In genomic region chr10:29692121-29692539, GRCh38 we compare ENCODE assay signal across 10 cellular contexts. TPM values are rescaled to one million over a fixed set of nuclear protein-coding genes. Genes with fewer than 3 reads are reported as not detected.
DNase-seq lines count a peak whose midpoint lies in the region; ATAC-seq, FAIRE-seq and TF ChIP-seq lines count a peak whose summit lies in the region.
"Had no signal": no experiment of that assay in that cellular context is flagged by ENCODE, and none has a peak within 500 bp of the region (broad histone marks: within the 10 kb centered on the region; RNA-seq: fewer than 3 reads in every experiment).

No MANE protein-coding gene starts in this region.

- H4K20me1 ChIP-seq in PC-3 (ENCODE audit: low read length): peaks cover 10% of the 10 kb centered on the region; the same call in 1 of the 2 replicates
- H4K20me1 ChIP-seq in H1 (replicated peaks in 1 of 2; ENCODE audit: control insufficient read depth in 1 of 2, insufficient read depth in 2 of 2, low read length in 2 of 2): no peaks in the 10 kb centered on the region

- H3K4me1 ChIP-seq in PC-3 (ENCODE audit: insufficient read depth, low read length) (peaks cover 37% of the 10 kb centered on the region), H1 (replicated peaks in 1 of 4; ENCODE audit: control insufficient read depth in 3 of 4, insufficient read depth in 4 of 4, low read length in 3 of 4) (peaks cover 4 to 15% (median 12%) of the 10 kb centered on the region in 4 experiments; a peak in 5 of 7 replicates), left lung (peaks cover 13 to 52% of the 10 kb centered on the region in 2 donors), tibial artery (peaks cover 0 to 77% (median 26%) of the 10 kb centered on the region in 4 donors)

- POLR2A ChIA-PET in PC-3 (lab: Charles Lee; ENCODE audit: unreplicated experiment) (interaction anchor here (0.6 kb wide), 1 partner anchor 31 kb away, joined by 3 read pairs; no protein-coding TSS in a partner anchor), H1 (lab: Charles Lee; ENCODE audit: partially characterized antibody) (interaction anchor here (1.3 kb wide), 1 partner anchor 44 kb away, joined by 3 read pairs; no protein-coding TSS in a partner anchor)

- TF ChIP-seq RAD21 in H1 (IDR thresholded peaks at IDR 0.05 in 1 of 2, conservative IDR thresholded peaks at IDR 0.05 in 1 of 2; ENCODE audit: low read depth in 2 of 2, low read length in 2 of 2): no peak

- no peak overlapping the region for H2BK120ac ChIP-seq in H1 (replicated peaks; ENCODE audit: low read depth, low read length)

- no peak overlapping the region for H3K56ac ChIP-seq in H1 (replicated peaks; ENCODE audit: insufficient read length, low read depth, low read length)

- no peaks in the 10 kb centered on the region; the same call in 1 of the 2 replicates for H3K79me1 ChIP-seq in H1 (ENCODE audit: low read depth, low read length)

- no peak overlapping the region for H3K4ac ChIP-seq in H1 (replicated peaks; ENCODE audit: insufficient read length, low read depth, low read length)

- no TSS peak for BruUV-seq in PC-3 (replicated peaks; lab: Mats Ljungman, UMichigan)

- no peak for TF ChIP-seq EP300 in H1 (IDR thresholded peaks at IDR 0.05; ENCODE audit: borderline replicate concordance in 1 of 2, low read depth in 2 of 2, low read length in 2 of 2)

- H3K79me2 ChIP-seq in PC-3 (ENCODE audit: low read length) (peaks cover 41% of the 10 kb centered on the region), H1 (ENCODE audit: control insufficient read depth in 1 of 2, insufficient read depth in 2 of 2, low read length in 2 of 2) (peaks cover 0 to 13% of the 10 kb centered on the region in 2 experiments; a peak in 1 of 4 replicates)

- H3K9me3 ChIP-seq in PC-3 (ENCODE audit: low read length) (no peaks in the 10 kb centered on the region), H1 (ENCODE audit: insufficient read depth in 2 of 2, low read depth in 1 of 2, low read length in 1 of 2) (peaks cover 0 to 10% of the 10 kb centered on the region in 2 experiments; a peak in 2 of 4 replicates), left lung (no peaks in the 10 kb centered on the region), tibial artery (no peaks in the 10 kb centered on the region)

- H2AFZ ChIP-seq in PC-3 (ENCODE audit: low read length) (no peak overlapping the region), H1 (ENCODE audit: low read length) (no peak overlapping the region)

- intact Hi-C loops in PC-3 (cut with micrococcal nuclease): no loop called here
- intact Hi-C loops in left lung (cut with DNase I): no loop called here
- intact Hi-C loops in tibial artery (cut with DNase I; ENCODE audit: low total_unique reads): no loop called here

- no peak overlapping the region; the same call in 1 of the 2 replicates for H2BK12ac ChIP-seq in H1 (ENCODE audit: low read depth, low read length)

- H2BK15ac ChIP-seq in H1 (ENCODE audit: low read length): no peak overlapping the region

- H4K91ac ChIP-seq in H1 (replicated peaks; ENCODE audit: insufficient read length, low read length): no peak overlapping the region

- H3K9ac ChIP-seq in PC-3 (ENCODE audit: low read length): no peak overlapping the region
- H3K9ac ChIP-seq in H1 (replicated peaks in 1 of 4; ENCODE audit: extremely low read depth in 1 of 4, low read depth in 3 of 4, low read length in 3 of 4): no peak overlapping the region

- H3K18ac ChIP-seq in H1 (ENCODE audit: extremely low read depth, low read length): no peak overlapping the region

- no peak overlapping the region for H2BK20ac ChIP-seq in H1 (ENCODE audit: low read length)

- H3K4me3 ChIP-seq in PC-3 (ENCODE audit: low read length) (no peak overlapping the region), H1 (ENCODE audit: extremely low read depth in 1 of 4, insufficient read depth in 2 of 4, low read depth in 3 of 4, low read length in 4 of 4) (0 out of 8 replicates have a peak overlapping the region, but pooled peaks of 1 of the 4 experiments have one; percentile 4), left lung (no peak overlapping the region), tibial artery (peak overlapping the region in 1 of 2 donors; percentile 19)

- TF ChIP-seq CTCF in PC-3 (conservative IDR thresholded peaks at IDR 0.05; ENCODE audit: low read depth, low read length): no peak
- no peak for TF ChIP-seq CTCF in H1 (IDR thresholded peaks at IDR 0.05; ENCODE audit: control extremely low read depth in 1 of 3, insufficient read depth in 1 of 3, low read depth in 1 of 3, low read length in 3 of 3)
- TF ChIP-seq CTCF in left lung (IDR thresholded peaks at IDR 0.05): no peak
- TF ChIP-seq CTCF in tibial artery (IDR thresholded peaks at IDR 0.05): no peak

- H3K9me2 ChIP-seq in PC-3 (replicated peaks; ENCODE audit: low read length): no peaks in the 10 kb centered on the region

- peak; percentile 86 for FAIRE-seq in H1 (lab: Jason Lieb, UNC)

- H3K14ac ChIP-seq in H1 (ENCODE audit: insufficient read length): no peak overlapping the region

- CTCF ChIA-PET in PC-3 (lab: Charles Lee) (no interaction called here), H1 (lab: Charles Lee; ENCODE audit: partially characterized antibody) (interaction anchor here (0.7 to 2.6 kb wide), 6 partner anchors 10 to 102 kb away, joined by 3 to 7 read pairs (median 4); no protein-coding TSS in a partner anchor)

- H3K4me2 ChIP-seq in PC-3 (ENCODE audit: low read length): 0 out of 2 replicates have a peak overlapping the region, but pooled peaks have one; percentile 28
- peak overlapping the region; percentile 14 to 19; a peak in 3 of 4 replicates for H3K4me2 ChIP-seq in H1 (ENCODE audit: insufficient read depth in 1 of 2, low read depth in 2 of 2, low read length in 2 of 2)

- H4K8ac ChIP-seq in H1 (ENCODE audit: extremely low read depth, insufficient read depth, low read length): no peak overlapping the region

- H2BK5ac ChIP-seq in H1 (ENCODE audit: low read depth, low read length): peak overlapping the region; percentile 0; the same call in 1 of the 2 replicates

- H3F3A ChIP-seq in PC-3 (ENCODE audit: low read length, unreplicated experiment): no peaks in the 10 kb centered on the region

- ATAC-seq in PC-3 (no peak), left lung (peak; percentile 89), GM21825 (IDR thresholded peaks at IDR 0.05; ENCODE audit: unreplicated experiment) (no peak)

- H3K27ac ChIP-seq in PC-3 (ENCODE audit: low read length): peak overlapping the region; percentile 55
- H3K27ac ChIP-seq in H1 (ENCODE audit: low read depth, low read length): peak overlapping the region; percentile 53
- peak overlapping the region; percentile 63 to 82 for H3K27ac ChIP-seq in left lung
- peak overlapping the region; percentile 61 to 63 for H3K27ac ChIP-seq in tibial artery

- no peak for TF ChIP-seq POLR2A in H1 (IDR thresholded peaks at IDR 0.05; ENCODE audit: control extremely low read depth in 1 of 2, low read depth in 2 of 2, low read length in 2 of 2)

- H3K36me3 ChIP-seq in PC-3 (ENCODE audit: low read depth, low read length) (no peaks in the 10 kb centered on the region), H1 (ENCODE audit: control insufficient read depth in 2 of 4, insufficient read depth in 4 of 4, low read length in 3 of 4) (no peaks in the 10 kb centered on the region; a peak in 1 of 8 replicates), left lung (no peaks in the 10 kb centered on the region), tibial artery (no peaks in the 10 kb centered on the region)

- WGBS in H1 (ENCODE audit: extremely low coverage in 1 of 2, insufficient coverage in 1 of 2, insufficient read length in 1 of 2, insufficient replicate concordance in 2 of 2, low coverage in 1 of 2, low lambda C conversion rate in 2 of 2, missing lambda C conversion rate in 1 of 2), 2 experiments: 54% methylated on average over 5 of the region's 5 CpGs; no CpG with 5 or more reads in 1 of the 2 experiments

- H3K23ac ChIP-seq in H1 (ENCODE audit: insufficient read length): no peak overlapping the region

- no peak for DNase-seq in PC-3
- no peak for DNase-seq in H1 (ENCODE audit: low read depth in 1 of 2, low spot score in 2 of 2)
- DNase-seq in left lung: no peak
- DNase-seq in tibial artery: no peak
- DNase-seq in NCI-H2107 treated with DMSO at 0.1 percent for 48 hours (lab: John Stamatoyannopoulos, UW; ENCODE audit: unreplicated experiment): no peak
- no peak for DNase-seq in stimulated activated naive CD4-positive, alpha-beta T cell treated with Interleukin-2 at 50 U/mL for 16 hours (lab: John Stamatoyannopoulos, UW)
- DNase-seq: activated CD4-positive, alpha-beta T cell treated with anti-CD3 and anti-CD28 coated beads for 4 hours; KG1; stimulated activated CD4-positive, alpha-beta T cell treated with anti-CD3 and anti-CD28 coated beads, Interleukin-4, amount 100 ng/mL, for 1 hour had no signal

- H4K5ac ChIP-seq in H1 (ENCODE audit: insufficient read length, low read depth, low read length): no peak overlapping the region

- H3K27me3 ChIP-seq in PC-3 (ENCODE audit: low read length) (no peaks in the 10 kb centered on the region), H1 (replicated peaks in 1 of 4; ENCODE audit: control insufficient read depth in 3 of 4, extremely low read depth in 1 of 4, insufficient read depth in 3 of 4, low read length in 3 of 4) (no peaks in the 10 kb centered on the region), left lung (no peaks in the 10 kb centered on the region), tibial artery (no peaks in the 10 kb centered on the region)

- H2AK5ac ChIP-seq in H1 (ENCODE audit: low read depth, low read length): no peak overlapping the region

- H3K23me2 ChIP-seq in H1 (ENCODE audit: low read depth, low read length): no peaks in the 10 kb centered on the region

TF ChIP-seq in H1, 55 proteins besides CTCF, POLR2A, EP300 and RAD21 (continues in another document):
- TF ChIP-seq CHD1 (IDR thresholded peaks at IDR 0.05; ENCODE audit: low read depth, low read length) (no peak), ASH2L (IDR thresholded peaks at IDR 0.05; ENCODE audit: low read length) (no peak), TEAD4 (IDR thresholded peaks at IDR 0.05; ENCODE audit: low read depth, low read length) (peak; percentile 28; the same call in 1 of the 2 replicates), BCL11A (IDR thresholded peaks at IDR 0.05; ENCODE audit: low read depth in 2 of 2, low read length in 2 of 2) (no peak), FOSL1 (IDR thresholded peaks at IDR 0.05; ENCODE audit: insufficient read depth, low read depth, low read length) (no peak), KDM4A (IDR thresholded peaks at IDR 0.05; ENCODE audit: low read depth, low read length, severe bottlenecking) (no peak), HDAC6 (IDR thresholded peaks at IDR 0.05; ENCODE audit: low read depth, low read length) (no peak)

RNA-seq across cellular contexts. Expression of gene SVIL, which starts 57.4 kb away (rescaled TPM):
- total RNA-seq in PC-3 (2014; rRNA removed) (19.2 and 27.2 TPM in 2 replicates), left lung (100 to 1,000 TPM in 1 of 2 donors, 10 to 100 TPM in 1; 73.7 to 103 TPM)
- 15.4 and 16.0 TPM in 2 replicates for total RNA-seq in H1 (2021; fragmentation: NEBNext Ultra II Directional; extraction: Animal tissue kit (Norgen Biotek cat#: 25700))
- 4.3 and 4.7 TPM in 2 replicates for polyA plus RNA-seq in H1 (2011; rRNA removed)
- polyA plus RNA-seq in H1 (2011; cell fraction: cytosol; rRNA removed): 5.3 TPM
- 18.4 TPM for polyA plus RNA-seq in H1 (2011; cell fraction: nucleus; rRNA removed)
- 11.8 to 19.5 TPM (median 12.7 TPM) in 4 replicates for polyA plus RNA-seq in H1 (2012, experiment 1 of 2)
- 0.76 TPM for polyA plus RNA-seq in H1 (2012, experiment 2 of 2)
- 14.1 TPM for polyA plus RNA-seq in H1 (2013, experiment 1 of 2)
- 13.6 TPM for polyA plus RNA-seq in H1 (2013, experiment 2 of 2)
- polyA minus RNA-seq in H1 (2011; rRNA and poly(A)+ RNA removed): 12.4 and 14.0 TPM in 2 replicates
- polyA minus RNA-seq in H1 (2011; cell fraction: cytosol; rRNA and poly(A)+ RNA removed): 14.7 TPM
- 18.8 TPM for polyA minus RNA-seq in H1 (2011; cell fraction: nucleus; rRNA and poly(A)+ RNA removed)
